8 cellular contexts compared by ENCODE assay signal in the genomic region with DNA sequence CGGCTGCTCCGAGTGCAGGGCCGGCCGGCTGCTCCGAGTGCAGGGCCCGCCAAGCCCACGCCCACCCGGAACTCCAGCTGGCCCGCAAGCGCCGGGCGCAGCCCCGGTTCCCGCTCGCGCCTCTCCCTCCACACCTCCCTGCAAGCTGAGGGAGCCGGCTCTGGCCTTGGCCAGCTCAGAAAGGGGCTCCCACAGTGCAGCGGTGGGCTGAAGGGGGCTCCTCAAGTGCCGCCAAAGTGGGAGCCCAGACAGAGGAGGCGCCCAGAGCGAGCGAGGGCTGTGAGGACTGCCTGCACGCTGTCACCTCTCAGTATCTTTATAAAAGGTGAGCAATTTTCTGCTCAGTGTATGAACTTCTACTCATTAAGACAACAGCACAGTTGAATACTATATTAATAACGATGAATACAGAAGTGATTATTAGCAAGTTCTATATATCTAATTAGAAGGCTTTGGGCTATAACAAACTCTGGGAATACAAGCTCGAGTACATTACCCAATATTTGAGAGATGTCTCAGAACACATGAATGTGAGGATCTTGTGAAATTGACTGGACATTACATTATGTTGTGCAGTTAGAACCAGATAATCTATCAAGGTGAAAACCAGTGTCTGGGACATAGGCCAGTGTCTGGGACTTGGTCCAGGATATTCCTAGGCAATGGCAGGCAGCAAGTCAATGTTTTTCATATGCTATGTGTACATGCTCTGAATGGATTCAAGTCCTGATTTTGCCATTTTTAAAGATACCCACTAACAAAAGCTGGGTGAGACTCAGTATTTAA.
DNase-seq lines count a peak whose midpoint lies in the region; ATAC-seq, FAIRE-seq and TF ChIP-seq lines count a peak whose summit lies in the region.
"Not testable (repeated sequence)": the region's sequence is repeated elsewhere in the genome, so short reads cannot be mapped to it uniquely, and the experiment has no call there.

No MANE protein-coding gene starts in this region.

- H3K9ac ChIP-seq in SK-N-SH, result not testable (repeated sequence)

- not testable (repeated sequence) for H3K36me3 ChIP-seq in GM06990 (ENCODE audit: control insufficient read depth, insufficient read depth, low read length); SK-N-SH (replicated peaks in 1 of 2; ENCODE audit: control insufficient read depth in 1 of 2, insufficient read depth in 2 of 2, low read length in 1 of 2)

- TF ChIP-seq CTCF in A549 (IDR thresholded peaks at IDR 0.05); GM06990 (IDR thresholded peaks at IDR 0.05; ENCODE audit: insufficient read depth, low read length, poor library complexity, severe bottlenecking); SK-N-SH (IDR thresholded peaks at IDR 0.05); MCF 10A (IDR thresholded peaks at IDR 0.05; ENCODE audit: unreplicated experiment); fibroblast of mammary gland (conservative IDR thresholded peaks at IDR 0.05; ENCODE audit: control insufficient read depth, insufficient read depth, low read depth, low read length); nephron progenitor cell (IDR thresholded peaks at IDR 0.05): not testable (repeated sequence)

- H3K27me3 Mint-ChIP-seq in MCF 10A (ENCODE audit: insufficient read depth, unreplicated experiment), result not testable (repeated sequence)
- peaks cover 15% of the 10 kb centered on the region for H3K27me3 Mint-ChIP-seq in nephron progenitor cell (ENCODE audit: low read depth, poor library complexity)
- H3K27me3 Mint-ChIP-seq in stimulated activated memory B cell treated with anti-CD40 and anti-IgM and Interleukin-4, amounts not matched to agents 10 μg/mL and 1 μg/mL and 100 μg/mL, for 72 hours, result peaks cover 36% of the 10 kb centered on the region

- H3K4me3 Mint-ChIP-seq in MCF 10A (ENCODE audit: unreplicated experiment), result peak overlapping the region; percentile 44
- H3K4me3 Mint-ChIP-seq in nephron progenitor cell, result peak overlapping the region; percentile 36
- peak overlapping the region; percentile 65 for H3K4me3 Mint-ChIP-seq in stimulated activated memory B cell treated with anti-CD40 and anti-IgM and Interleukin-4, amounts not matched to agents 10 μg/mL and 1 μg/mL and 100 μg/mL, for 72 hours

- H3F3A ChIP-seq in SK-N-SH (replicated peaks; ENCODE audit: insufficient read depth), result not testable (repeated sequence)

- TF ChIP-seq POLR2A in A549 (IDR thresholded peaks at IDR 0.05; ENCODE audit: low read length), result not testable (repeated sequence)

- 52% methylated on average over 10 of the region's 25 CpGs for WGBS in A549 (ENCODE audit: missing lambda C conversion rate)
- WGBS in SK-N-SH (ENCODE audit: low lambda C conversion rate), result 52% methylated on average over 11 of the region's 25 CpGs

- peak overlapping the region; percentile 62; the same call in 1 of the 2 replicates for H2AFZ ChIP-seq in SK-N-SH (ENCODE audit: low read depth)

- TF ChIP-seq RAD21 in A549 (conservative IDR thresholded peaks at IDR 0.05 in 1 of 2, IDR thresholded peaks at IDR 0.05 in 1 of 2); SK-N-SH (IDR thresholded peaks at IDR 0.05; ENCODE audit: low read length): not testable (repeated sequence)

- H3K4me1 Mint-ChIP-seq in MCF 10A (ENCODE audit: insufficient read depth, unreplicated experiment), result peaks cover 21% of the 10 kb centered on the region
- not testable (repeated sequence) for H3K4me1 Mint-ChIP-seq in nephron progenitor cell; stimulated activated memory B cell treated with anti-CD40 and anti-IgM and Interleukin-4, amounts not matched to agents 10 μg/mL and 1 μg/mL and 100 μg/mL, for 72 hours

- POLR2A ChIA-PET in A549 (lab: Yijun Ruan, JAX); SK-N-SH (lab: Yijun Ruan, JAX): not testable (repeated sequence)
- POLR2A ChIA-PET in MCF 10A (lab: Yijun Ruan, JAX), result interaction anchor here (0.8 to 1.5 kb wide), 3 partner anchors 13 to 515 kb away, joined by 3 to 6 read pairs (median 3); no protein-coding TSS in a partner anchor

- peak overlapping the region; percentile 61 to 77; a peak in 5 of 6 replicates for H3K27ac ChIP-seq in A549
- not testable (repeated sequence) for H3K27ac ChIP-seq in SK-N-SH (ENCODE audit: low read depth in 2 of 2, low read length in 1 of 2)

- CTCF ChIA-PET in A549 (lab: Yijun Ruan, JAX), result not testable (repeated sequence)
- CTCF ChIA-PET in SK-N-SH (lab: Yijun Ruan, JAX), result interaction anchor here (0.7 to 1.1 kb wide), 3 partner anchors 12 to 27 kb away, joined by 3 to 4 read pairs (median 3); no protein-coding TSS in a partner anchor
- CTCF ChIA-PET in MCF 10A (lab: Yijun Ruan, JAX), result interaction anchor here (1.4 to 2.7 kb wide), 2 partner anchors 13 to 376 kb away, joined by 3 to 15 read pairs; no protein-coding TSS in a partner anchor

- H3K9me2 ChIP-seq in SK-N-SH, result not testable (repeated sequence)

- H3K9me3 Mint-ChIP-seq in MCF 10A (ENCODE audit: unreplicated experiment); nephron progenitor cell; stimulated activated memory B cell treated with anti-CD40 and anti-IgM and Interleukin-4, amounts not matched to agents 10 μg/mL and 1 μg/mL and 100 μg/mL, for 72 hours: not testable (repeated sequence)

- H3K27ac Mint-ChIP-seq in MCF 10A (ENCODE audit: low read depth, unreplicated experiment), result peak overlapping the region; percentile 57
- H3K27ac Mint-ChIP-seq in nephron progenitor cell; stimulated activated memory B cell treated with anti-CD40 and anti-IgM and Interleukin-4, amounts not matched to agents 10 μg/mL and 1 μg/mL and 100 μg/mL, for 72 hours: not testable (repeated sequence)

- intact Hi-C loops in MCF 10A (cut with micrococcal nuclease), result not testable (repeated sequence)

- H4K20me1 ChIP-seq in SK-N-SH (ENCODE audit: insufficient read depth), result not testable (repeated sequence)

- H3K4me1 ChIP-seq in A549, result peaks cover 29% of the 10 kb centered on the region
- not testable (repeated sequence) for H3K4me1 ChIP-seq in SK-N-SH (ENCODE audit: control insufficient read depth in 1 of 2, insufficient read depth in 2 of 2, low read depth in 1 of 2, low read length in 1 of 2)

- TF ChIP-seq EP300 in A549 (IDR thresholded peaks at IDR 0.05); SK-N-SH (IDR thresholded peaks at IDR 0.05; ENCODE audit: borderline replicate concordance in 1 of 2, low read depth in 1 of 2, low read length in 1 of 2): not testable (repeated sequence)

- not testable (repeated sequence) for FAIRE-seq in A549 (lab: Jason Lieb, UNC)

- H3K4me2 ChIP-seq in A549 (peak overlapping the region; percentile 10), SK-N-SH (0 out of 2 replicates have a peak overlapping the region, but pooled peaks have one; percentile 32)

- H3K27me3 ChIP-seq in GM06990 (replicated peaks; ENCODE audit: control insufficient read depth, insufficient read depth, low read length); SK-N-SH (ENCODE audit: insufficient read depth): not testable (repeated sequence)

- peak; percentile 19 to 44; a peak in 2 of 6 replicates for ATAC-seq in A549
- ATAC-seq in stimulated activated memory B cell treated with anti-CD40 and anti-IgM and Interleukin-4, amounts not matched to agents 10 μg/mL and 1 μg/mL and 100 μg/mL, for 72 hours, result not testable (repeated sequence)

- not testable (repeated sequence) for BruUV-seq in MCF 10A (replicated peaks; lab: Mats Ljungman, UMichigan)

- H3K79me2 ChIP-seq in SK-N-SH (ENCODE audit: insufficient read depth), result not testable (repeated sequence)

- not testable (repeated sequence) for H3K4me3 ChIP-seq in A549
- H3K4me3 ChIP-seq in GM06990 (replicated peaks; ENCODE audit: low read depth, low read length), result peak overlapping the region; percentile 27
- H3K4me3 ChIP-seq in SK-N-SH (ENCODE audit: low read depth in 2 of 2, low read length in 1 of 2), result peak overlapping the region in 1 of 2 experiments; percentile 14; a peak in 1 of 4 replicates
- peak overlapping the region; percentile 8 for H3K4me3 ChIP-seq in fibroblast of mammary gland (ENCODE audit: control insufficient read depth, low read depth, low read length)

- DNase-seq in A549 (ENCODE audit: low read depth in 1 of 2, low spot score in 1 of 2); GM06990 (ENCODE audit: extremely low read depth, insufficient read length); SK-N-SH; nephron progenitor cell: not testable (repeated sequence)
- peak; percentile 87 for DNase-seq in MCF 10A (ENCODE audit: unreplicated experiment)
- DNase-seq in fibroblast of mammary gland (ENCODE audit: low read depth), result peak; percentile 92
- DNase-seq in kidney glomerular epithelial cell (lab: John Stamatoyannopoulos, UW), result peak; percentile 42

- H3K36me3 Mint-ChIP-seq in MCF 10A (ENCODE audit: insufficient read depth, unreplicated experiment); nephron progenitor cell (ENCODE audit: low read depth); stimulated activated memory B cell treated with anti-CD40 and anti-IgM and Interleukin-4, amounts not matched to agents 10 μg/mL and 1 μg/mL and 100 μg/mL, for 72 hours: not testable (repeated sequence)

- not testable (repeated sequence) for H3K9me3 ChIP-seq in A549, SK-N-SH
